In genomic region chrX:112025753-112026152, GRCh38 we compare ENCODE assay signal across 20 cellular contexts.
DNase-seq lines count a peak whose midpoint lies in the region; ATAC-seq and FAIRE-seq lines count a peak whose summit lies in the region.
"Had no signal": no experiment of that assay in that cellular context is flagged by ENCODE, and none has a peak within 500 bp of the region (broad histone marks: within the 10 kb centered on the region; RNA-seq: fewer than 3 reads in every experiment).

No MANE protein-coding gene starts in this region.

- DNase-seq in GM18507 (ENCODE audit: extremely low spot score, insufficient read length, low read depth) (no peak), cortex of kidney (lab: John Stamatoyannopoulos, UW) (no peak), HPDE6-E6E7 (ENCODE audit: extremely low spot score) (no peak), NCI-H524 treated with DMSO at 0.1 percent for 48 hours (lab: John Stamatoyannopoulos, UW) (no peak)
- DNase-seq in activated CD4-positive, CD25-positive, alpha-beta regulatory T cell treated with anti-CD3 and anti-CD28 coated beads, Interleukin-2, amount 50 U/mL, for 72 hours, result no peak
- DNase-seq: activated CD4-positive, alpha-beta T cell treated with anti-CD3 and anti-CD28 coated beads for 1 hour; body of pancreas; CD8-positive, alpha-beta T cell; erythroblast; glutamatergic neuron; Kasumi-1; NCI-H1417 treated with DMSO at 0.1 percent for 48 hours; NCI-H345; SHP77; stimulated activated CD4-positive, alpha-beta T cell treated with anti-CD3 and anti-CD28 coated beads, Interleukin-12 subunit alpha, Interleukin-12 subunit beta, amount 100 ng/mL, for 4 hours; T-helper 2 cell had no signal

- ATAC-seq in GM19467 (IDR thresholded peaks at IDR 0.05; ENCODE audit: unreplicated experiment) (peak; percentile 66), HG02870 (IDR thresholded peaks at IDR 0.05; ENCODE audit: unreplicated experiment) (peak; percentile 95), HG03520 (IDR thresholded peaks at IDR 0.05; ENCODE audit: unreplicated experiment) (peak; percentile 78)
- ATAC-seq: body of pancreas; CD8-positive, alpha-beta T cell had no signal

- FAIRE-seq in GM18507 (lab: Jason Lieb, UNC), result peak; percentile 63
- FAIRE-seq: islet of Langerhans had no signal
